Comparison of ENCODE assay signal across 10 cellular contexts in genomic region chr19:54676210-54676834, GRCh38. TPM values are rescaled to one million over a fixed set of nuclear protein-coding genes. Genes with fewer than 3 reads are reported as not detected.
DNase-seq lines count a peak whose midpoint lies in the region; TF ChIP-seq lines count a peak whose summit lies in the region.
"Not testable (repeated sequence)": the region's sequence is repeated elsewhere in the genome, so short reads cannot be mapped to it uniquely, and the experiment has no call there.
"Had no signal": no experiment of that assay in that cellular context is flagged by ENCODE, and none has a peak within 500 bp of the region (broad histone marks: within the 10 kb centered on the region; RNA-seq: fewer than 3 reads in every experiment).

No MANE protein-coding gene starts in this region.

- not testable (repeated sequence) for H3K9me3 ChIP-seq in Caco-2; PC-9 (ENCODE audit: insufficient read depth, low read depth); mesenchymal stem cell (ENCODE audit: control insufficient read depth, low read length); testis

- H2BK120ac ChIP-seq in mesenchymal stem cell (ENCODE audit: low read depth, low read length): not testable (repeated sequence)

- H3K27me3 ChIP-seq in Caco-2 (replicated peaks; ENCODE audit: control insufficient read depth, insufficient read depth, low read length); mesenchymal stem cell (ENCODE audit: control insufficient read depth in 1 of 2, insufficient read depth in 1 of 2, low read length in 2 of 2); testis: not testable (repeated sequence)
- H3K27me3 ChIP-seq in PC-9 (ENCODE audit: insufficient read depth, low read depth): peaks cover 42% of the 10 kb centered on the region

- H2BK12ac ChIP-seq in mesenchymal stem cell (ENCODE audit: low read length in 2 of 2): not testable (repeated sequence)

- H3K27ac Mint-ChIP-seq in Caco-2 (ENCODE audit: unreplicated experiment): not testable (repeated sequence)

- not testable (repeated sequence) for H3K4me3 ChIP-seq in Caco-2 (ENCODE audit: low read depth, low read length); PC-9; astrocyte of the cerebellum (ENCODE audit: low read depth, low read length); fibroblast of villous mesenchyme (ENCODE audit: low read depth, low read length); mesenchymal stem cell (ENCODE audit: insufficient read depth in 1 of 2, low read depth in 1 of 2, low read length in 2 of 2); testis

- H4K91ac ChIP-seq in mesenchymal stem cell (ENCODE audit: low read length): not testable (repeated sequence)

- not testable (repeated sequence) for H2AFZ ChIP-seq in PC-9; mesenchymal stem cell (ENCODE audit: low read depth, low read length)

- not testable (repeated sequence) for H3K4me3 Mint-ChIP-seq in Caco-2 (ENCODE audit: unreplicated experiment)

- not testable (repeated sequence) for H4K20me1 ChIP-seq in PC-9 (ENCODE audit: insufficient read depth)

- H3K14ac ChIP-seq in mesenchymal stem cell (ENCODE audit: low read length in 2 of 2): not testable (repeated sequence)

- 49% methylated on average over 7 of the region's 10 CpGs for WGBS in mesenchymal stem cell
- 35% methylated on average over 10 of the region's 10 CpGs for WGBS in testis, 2 donors

- not testable (repeated sequence) for H3K27ac ChIP-seq in PC-9; mesenchymal stem cell (ENCODE audit: low read length, poor library complexity, severe bottlenecking); testis

- not testable (repeated sequence) for H2AK5ac ChIP-seq in mesenchymal stem cell (ENCODE audit: low read length, severe bottlenecking)

- CTCF ChIA-PET in Caco-2 (lab: Charles Lee); PC-9 (lab: Charles Lee): not testable (repeated sequence)

- BruUV-seq in Caco-2 (replicated peaks; lab: Mats Ljungman, UMichigan); PC-9 (replicated peaks; lab: Mats Ljungman, UMichigan): not testable (repeated sequence)

- in situ Hi-C loops in astrocyte of the cerebellum (cut with HindIII; ENCODE audit: low sequenced_read_pairs): not testable (repeated sequence)

- H3K9me2 ChIP-seq in PC-9 (ENCODE audit: insufficient read depth): not testable (repeated sequence)

- not testable (repeated sequence) for H4K8ac ChIP-seq in mesenchymal stem cell (ENCODE audit: low read length)

- not testable (repeated sequence) for H3F3A ChIP-seq in PC-9 (ENCODE audit: insufficient read depth, low read depth)

- H3K9me3 Mint-ChIP-seq in Caco-2 (ENCODE audit: unreplicated experiment): not testable (repeated sequence)

- not testable (repeated sequence) for H3K9ac ChIP-seq in mesenchymal stem cell (ENCODE audit: low read length)

- not testable (repeated sequence) for H3K4ac ChIP-seq in mesenchymal stem cell (ENCODE audit: low read depth in 1 of 2, low read length in 2 of 2)

- intact Hi-C loops in Caco-2 (cut with micrococcal nuclease; ENCODE audit: unreplicated experiment): loop anchor here (2.0 kb wide), 1 partner anchor 196 kb away; no protein-coding TSS in a partner anchor
- intact Hi-C loops in PC-9 (cut with micrococcal nuclease; ENCODE audit: unreplicated experiment): loop anchor here (10.0 kb wide), 1 partner anchor 488 kb away; the partner anchor contains the start of gene DNAAF3
- intact Hi-C loops in testis (cut with DNase I; ENCODE audit: low total_unique reads): not testable (repeated sequence)

- H3K18ac ChIP-seq in mesenchymal stem cell (ENCODE audit: low read depth in 1 of 2, low read length in 2 of 2): not testable (repeated sequence)

- DNase-seq in Caco-2: peak in 1 of 2 experiments; percentile 42
- DNase-seq in GM20000 (ENCODE audit: low spot score): peak; percentile 63
- DNase-seq in NCI-H1092 treated with DMSO at 0.1 percent for 48 hours (lab: John Stamatoyannopoulos, UW): peak; percentile 13
- DNase-seq in PC-9; astrocyte of the cerebellum (ENCODE audit: low read depth); testis: not testable (repeated sequence)
- DNase-seq in fibroblast of villous mesenchyme (ENCODE audit: low read depth): peak; percentile 22
- peak; percentile 19 for DNase-seq in mesenchymal stem cell

- H3K79me2 ChIP-seq in PC-9 (ENCODE audit: low read depth): not testable (repeated sequence)

- POLR2A ChIA-PET in Caco-2 (lab: Charles Lee); PC-9 (lab: Charles Lee; ENCODE audit: unreplicated experiment): not testable (repeated sequence)

- H3K4me1 Mint-ChIP-seq in Caco-2 (ENCODE audit: low read depth, unreplicated experiment): not testable (repeated sequence)

- not testable (repeated sequence) for H3K36me3 ChIP-seq in Caco-2 (ENCODE audit: control insufficient read depth, insufficient read depth, low read length); PC-9 (ENCODE audit: low read depth); mesenchymal stem cell (ENCODE audit: control insufficient read depth in 1 of 2, insufficient read depth in 2 of 2, low read depth in 1 of 2, low read length in 2 of 2); testis (ENCODE audit: low read depth, missing control alignments)

- not testable (repeated sequence) for H3K27me3 Mint-ChIP-seq in Caco-2 (ENCODE audit: insufficient read depth, unreplicated experiment)

- not testable (repeated sequence) for H3K36me3 Mint-ChIP-seq in Caco-2 (ENCODE audit: insufficient read depth, unreplicated experiment)

- not testable (repeated sequence) for H2BK5ac ChIP-seq in mesenchymal stem cell (ENCODE audit: low read depth, low read length, poor library complexity, severe bottlenecking)

- TF ChIP-seq POLR2A in testis (IDR thresholded peaks at IDR 0.05): not testable (repeated sequence)

- not testable (repeated sequence) for H3K79me1 ChIP-seq in mesenchymal stem cell (replicated peaks; ENCODE audit: low read length, poor library complexity, severe bottlenecking)

- TF ChIP-seq CTCF in Caco-2 (IDR thresholded peaks at IDR 0.05; ENCODE audit: insufficient read depth in 1 of 2, low read depth in 1 of 2, low read length in 1 of 2, severe bottlenecking in 1 of 2, unreplicated experiment in 1 of 2) (peak; percentile 89), GM20000 (IDR thresholded peaks at IDR 0.05; ENCODE audit: extremely low read depth, missing control alignments) (peak; percentile 49), PC-9 (conservative IDR thresholded peaks at IDR 0.05) (peak; percentile 93), astrocyte of the cerebellum (IDR thresholded peaks at IDR 0.05; ENCODE audit: low read depth, low read length, missing control alignments) (peak; percentile 68), fibroblast of villous mesenchyme (IDR thresholded peaks at IDR 0.05; ENCODE audit: insufficient read depth, low read depth, low read length) (peak; percentile 84), testis (IDR thresholded peaks at IDR 0.05) (peak; percentile 48 to 87 (median 76))

- H3K23ac ChIP-seq in mesenchymal stem cell (ENCODE audit: low read length in 2 of 2): not testable (repeated sequence)

- not testable (repeated sequence) for H2BK15ac ChIP-seq in mesenchymal stem cell (ENCODE audit: low read depth, poor library complexity, severe bottlenecking)

- H3K4me2 ChIP-seq in PC-9; mesenchymal stem cell (ENCODE audit: low read length, poor library complexity, severe bottlenecking): not testable (repeated sequence)

- not testable (repeated sequence) for H3K4me1 ChIP-seq in Caco-2; PC-9 (replicated peaks; ENCODE audit: insufficient read depth); mesenchymal stem cell (ENCODE audit: control insufficient read depth, insufficient read depth, low read depth, low read length); testis

RNA-seq across cellular contexts. Expression of gene LILRB4, which starts 13.5 kb away (rescaled TPM):
- total RNA-seq in Caco-2 (2022): not detected in 2 replicates
- not detected in 2 replicates for total RNA-seq in PC-9 (2021)
- total RNA-seq in fibroblast of villous mesenchyme: not detected in 2 replicates
- not detected for polyA plus RNA-seq in mesenchymal stem cell (2013, experiment 1 of 2)
- polyA plus RNA-seq in mesenchymal stem cell (2013, experiment 2 of 2): not detected
- 1 to 10 TPM; 1.0 to 3.2 TPM for total RNA-seq in testis
- 12.6 TPM for polyA plus RNA-seq in testis (ENCODE audit: insufficient read depth, low read depth, low replicate concordance)
- total RNA-seq: pulmonary artery endothelial cell had no signal

RNA-seq across cellular contexts. Expression of gene LILRB1, which starts 46.0 kb away (rescaled TPM):
- total RNA-seq in Caco-2 (2022) (not detected in 2 replicates), PC-9 (2021) (not detected in 2 replicates), fibroblast of villous mesenchyme (not detected in 2 replicates), testis (under 1 TPM; 0.63 to 0.93 TPM)
- polyA plus RNA-seq in mesenchymal stem cell (2013, experiment 1 of 2): not detected
- polyA plus RNA-seq in mesenchymal stem cell (2013, experiment 2 of 2): not detected
- 2.2 TPM for polyA plus RNA-seq in testis (ENCODE audit: insufficient read depth, low read depth, low replicate concordance)
- total RNA-seq: pulmonary artery endothelial cell had no signal

RNA-seq across cellular contexts. Expression of gene KIR3DL3, which starts 47.9 kb away (rescaled TPM):
- total RNA-seq in Caco-2 (2022) (not detected in 2 replicates), PC-9 (2021) (not detected in 2 replicates), fibroblast of villous mesenchyme (not detected in 2 replicates), testis (not detected)
- not detected for polyA plus RNA-seq in mesenchymal stem cell (2013, experiment 1 of 2)
- polyA plus RNA-seq in mesenchymal stem cell (2013, experiment 2 of 2): not detected
- 0.18 TPM for polyA plus RNA-seq in testis (ENCODE audit: insufficient read depth, low read depth, low replicate concordance)
- total RNA-seq: esophagus mucosa, pulmonary artery endothelial cell had no signal
